In genomic region chr19:3982701-3983541, GRCh38 we compare ENCODE assay signal across 9 cellular contexts. TPM values are rescaled to one million over a fixed set of nuclear protein-coding genes. Genes with fewer than 3 reads are reported as not detected.
DNase-seq lines count a peak whose midpoint lies in the region; ATAC-seq, FAIRE-seq and TF ChIP-seq lines count a peak whose summit lies in the region.
"Had no signal": no experiment of that assay in that cellular context is flagged by ENCODE, and none has a peak within 500 bp of the region (broad histone marks: within the 10 kb centered on the region; RNA-seq: fewer than 3 reads in every experiment).

No MANE protein-coding gene starts in this region.

- CTCF ChIA-PET in SK-N-SH (lab: Yijun Ruan, JAX): interaction anchor here (0.7 to 1.6 kb wide), 2 partner anchors 7 to 12 kb away, joined by 3 to 5 read pairs; partner anchors contain the start of gene DAPK3

- POLR2A ChIA-PET in SK-N-SH (lab: Yijun Ruan, JAX): interaction anchor here (0.5 to 6.8 kb wide), 2 partner anchors 11 to 15 kb away, joined by 3 to 60 read pairs; partner anchors contain the start of gene DAPK3

- DNase-seq in GM12892 (ENCODE audit: insufficient read length): peak; percentile 17
- peak; percentile 23 for DNase-seq in SK-N-SH
- DNase-seq in renal cortical epithelial cell (ENCODE audit: low read depth): peak; percentile 43
- no peak for DNase-seq in putamen (ENCODE audit: low spot score)
- DNase-seq in NCI-H446 treated with DMSO at 0.1 percent for 48 hours (lab: John Stamatoyannopoulos, UW): no peak
- DNase-seq in activated CD4-positive, CD25-positive, alpha-beta regulatory T cell (lab: John Stamatoyannopoulos, UW): no peak
- DNase-seq in GM19240 (ENCODE audit: insufficient read length, low spot score): no peak

- peak overlapping the region; percentile 91; the same call in 1 of the 2 replicates for H3K9ac ChIP-seq in SK-N-SH

- TF ChIP-seq POLR2A in GM12892 (IDR thresholded peaks at IDR 0.05; ENCODE audit: low read depth, low read length): no peak; the same call in 1 of the 2 replicates

- ATAC-seq in esophagus mucosa: peak; percentile 49

- no peak for TF ChIP-seq CTCF in SK-N-SH (IDR thresholded peaks at IDR 0.05)

- peaks cover 72% of the 10 kb centered on the region for H3K79me2 ChIP-seq in SK-N-SH (ENCODE audit: insufficient read depth)

- WGBS in SK-N-SH (ENCODE audit: low lambda C conversion rate): 85% methylated on average over 26 of the region's 40 CpGs

- H3K4me2 ChIP-seq in SK-N-SH: peak overlapping the region; percentile 89

- no peaks in the 10 kb centered on the region for H3K9me2 ChIP-seq in SK-N-SH

- no peaks in the 10 kb centered on the region for H3K9me3 ChIP-seq in SK-N-SH

- H3F3A ChIP-seq in SK-N-SH (replicated peaks; ENCODE audit: insufficient read depth): peaks cover 53% of the 10 kb centered on the region

- H3K27ac ChIP-seq in SK-N-SH (ENCODE audit: low read depth in 2 of 2, low read length in 1 of 2): peak overlapping the region in 1 of 2 experiments; percentile 91; a peak in 2 of 4 replicates

- no peak for TF ChIP-seq RAD21 in SK-N-SH (IDR thresholded peaks at IDR 0.05; ENCODE audit: low read length)

- peak overlapping the region; percentile 91 to 99 for H3K4me3 ChIP-seq in SK-N-SH (ENCODE audit: low read depth in 2 of 2, low read length in 1 of 2)

- TF ChIP-seq EP300 in SK-N-SH (IDR thresholded peaks at IDR 0.05; ENCODE audit: borderline replicate concordance in 1 of 2, low read depth in 1 of 2, low read length in 1 of 2): no peak

- no peak overlapping the region for H2AFZ ChIP-seq in SK-N-SH (ENCODE audit: low read depth)

- FAIRE-seq in GM12892 (lab: Jason Lieb, UNC): no peak

- H4K20me1 ChIP-seq in SK-N-SH (ENCODE audit: insufficient read depth): peaks cover 73% of the 10 kb centered on the region

- H3K27me3 ChIP-seq in SK-N-SH (ENCODE audit: insufficient read depth): no peaks in the 10 kb centered on the region

- H3K4me1 ChIP-seq in SK-N-SH (ENCODE audit: control insufficient read depth in 1 of 2, insufficient read depth in 2 of 2, low read depth in 1 of 2, low read length in 1 of 2): peaks cover 15 to 37% of the 10 kb centered on the region in 2 experiments

- H3K36me3 ChIP-seq in SK-N-SH (replicated peaks in 1 of 2; ENCODE audit: control insufficient read depth in 1 of 2, insufficient read depth in 2 of 2, low read length in 1 of 2): peaks cover 61 to 64% of the 10 kb centered on the region in 2 experiments

TF ChIP-seq in SK-N-SH, 30 proteins besides CTCF, POLR2A, EP300 and RAD21:
- TF ChIP-seq PBX3 (IDR thresholded peaks at IDR 0.05): 0 out of 2 replicates have a peak, but pooled peaks have one; percentile 5
- TF ChIP-seq FOXM1 (IDR thresholded peaks at IDR 0.05; ENCODE audit: low read depth): no peak
- TF ChIP-seq USF1 (IDR thresholded peaks at IDR 0.05; ENCODE audit: borderline replicate concordance, low read depth): no peak
- no peak for TF ChIP-seq GATA2 (CRISPR knock-in tag; IDR thresholded peaks at IDR 0.05)
- TF ChIP-seq FOSL2 (IDR thresholded peaks at IDR 0.05; ENCODE audit: borderline replicate concordance, low read depth): peak; percentile 29; the same call in 1 of the 2 replicates

RNA-seq across cellular contexts. Expression of gene EEF2, which starts 2.3 kb away (rescaled TPM):
- 1,369 TPM for polyA plus RNA-seq in GM12892 (2012; ENCODE audit: missing spikeins)
- 1,295 and 1,553 TPM in 2 replicates for polyA plus RNA-seq in SK-N-SH (2012; rRNA removed)
- polyA plus RNA-seq in SK-N-SH (2012; cell fraction: cytosol; rRNA removed): 756 and 1,170 TPM in 2 replicates
- polyA plus RNA-seq in SK-N-SH (2012; cell fraction: nucleus; rRNA removed): 816 and 855 TPM in 2 replicates
- total RNA-seq in esophagus mucosa (2,169 TPM), renal cortical epithelial cell (1,993 and 2,707 TPM in 2 replicates)

RNA-seq across cellular contexts. Expression of gene DAPK3, which starts 12.0 kb away (rescaled TPM):
- 16.8 TPM for polyA plus RNA-seq in GM12892 (2012; ENCODE audit: missing spikeins)
- polyA plus RNA-seq in SK-N-SH (2012; rRNA removed): 118 and 142 TPM in 2 replicates
- 67.8 and 92.3 TPM in 2 replicates for polyA plus RNA-seq in SK-N-SH (2012; cell fraction: cytosol; rRNA removed)
- 184 and 238 TPM in 2 replicates for polyA plus RNA-seq in SK-N-SH (2012; cell fraction: nucleus; rRNA removed)
- total RNA-seq in esophagus mucosa (28.8 TPM), renal cortical epithelial cell (217 and 258 TPM in 2 replicates)

RNA-seq across cellular contexts. Expression of gene PIAS4, which starts 24.6 kb away (rescaled TPM):
- polyA plus RNA-seq in GM12892 (2012; ENCODE audit: missing spikeins): 11.3 TPM
- polyA plus RNA-seq in SK-N-SH (2012; rRNA removed): 7.7 and 14.1 TPM in 2 replicates
- 4.8 and 7.9 TPM in 2 replicates for polyA plus RNA-seq in SK-N-SH (2012; cell fraction: cytosol; rRNA removed)
- 17.7 and 23.8 TPM in 2 replicates for polyA plus RNA-seq in SK-N-SH (2012; cell fraction: nucleus; rRNA removed)
- 19.3 TPM for total RNA-seq in esophagus mucosa
- 13.2 and 31.2 TPM in 2 replicates for total RNA-seq in renal cortical epithelial cell

RNA-seq across cellular contexts. Expression of gene NMRK2, which starts 50.1 kb away (rescaled TPM):
- polyA plus RNA-seq in GM12892 (2012; ENCODE audit: missing spikeins): 0.61 TPM
- polyA plus RNA-seq in SK-N-SH (2012; rRNA removed): not detected in 2 replicates
- not detected in 2 replicates for polyA plus RNA-seq in SK-N-SH (2012; cell fraction: cytosol; rRNA removed)
- not detected in 2 replicates for polyA plus RNA-seq in SK-N-SH (2012; cell fraction: nucleus; rRNA removed)
- total RNA-seq in esophagus mucosa: not detected
- total RNA-seq in renal cortical epithelial cell: not detected in 2 replicates
- total RNA-seq: activated CD8-positive, alpha-beta memory T cell treated with anti-CD3 and anti-CD28 coated beads for 36 hours had no signal

Comparison
In these comparisons a context has a peak if more than half of its experiments do, and no peak if none do; other contexts are left out.
1. DNase-seq: peak in GM12892 (single experiment), SK-N-SH (single experiment) and renal cortical epithelial cell (single experiment); none in putamen (single experiment), NCI-H446 treated with DMSO at 0.1 percent for 48 hours (single experiment), activated CD4-positive, CD25-positive, alpha-beta regulatory T cell (0 of 4) and GM19240 (single experiment).